8 cellular contexts compared by ENCODE assay signal in the genomic region with DNA sequence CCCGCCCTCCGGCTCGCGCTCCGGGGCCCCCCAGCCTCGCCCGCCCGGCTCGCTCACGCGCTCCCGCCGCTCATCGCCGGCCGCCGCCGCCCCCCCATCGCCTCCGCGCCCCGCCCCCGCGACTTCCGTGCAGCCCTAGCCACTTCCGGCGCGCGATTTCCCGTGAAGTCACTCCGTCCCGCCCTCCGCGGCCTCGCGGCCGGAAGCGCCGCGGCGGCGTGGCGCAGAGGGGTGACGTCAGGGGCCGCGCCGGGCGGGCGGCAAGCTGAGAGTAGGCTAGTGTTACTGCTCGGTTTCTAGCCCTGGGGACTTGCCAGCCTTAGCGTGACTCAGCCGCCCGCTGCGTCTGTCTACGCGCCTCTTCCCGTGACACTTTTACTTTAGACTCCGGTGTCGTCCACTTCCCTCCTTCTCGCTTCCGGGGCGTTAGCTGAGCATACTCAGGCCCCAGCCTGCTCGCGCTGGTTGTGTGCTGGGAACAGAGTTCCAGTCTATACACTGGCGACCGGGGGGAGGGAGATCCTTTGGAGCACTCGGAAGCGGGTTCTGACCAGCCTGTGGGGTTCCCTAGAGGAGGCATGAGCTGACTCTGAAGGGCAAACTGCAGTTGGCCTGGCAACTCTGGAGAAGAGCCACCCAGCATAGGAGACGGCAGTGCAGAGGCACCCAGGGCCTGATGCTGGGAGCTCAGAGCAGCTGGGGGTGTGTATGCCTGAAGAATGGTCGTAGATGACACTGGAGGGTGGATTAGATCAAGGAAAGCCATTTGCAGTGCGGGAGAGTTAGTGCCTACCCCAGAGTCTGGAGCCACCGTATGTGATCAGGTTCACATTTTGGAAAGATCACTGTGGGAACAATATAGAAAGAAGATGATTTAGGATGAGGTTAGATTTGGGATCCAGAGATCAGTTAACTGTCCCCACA. TPM values are rescaled to one million over a fixed set of nuclear protein-coding genes. Genes with fewer than 3 reads are reported as not detected.
A peak's percentile ranks its signal among the peaks of the same experiment; 100 is the strongest.
DNase-seq lines count a peak whose midpoint lies in the region; ATAC-seq lines count a peak whose summit lies in the region.

A gene (minus strand): TSS at position 137 of the 924 bp plus-strand sequence. CDS start 182 bp downstream, outside the sequence.

- H3K4me1 Mint-ChIP-seq in activated CD4-positive, alpha-beta T cell treated with anti-CD3 and anti-CD28 coated beads, Interleukin-2, amount 10 ng/mL, durations not matched to agents 7 days and 5 days: peaks cover 71% of the 10 kb centered on the region

- no peaks in the 10 kb centered on the region for H3K9me3 Mint-ChIP-seq in activated CD4-positive, alpha-beta T cell treated with anti-CD3 and anti-CD28 coated beads, Interleukin-2, amount 10 ng/mL, durations not matched to agents 7 days and 5 days

- H3K4me3 Mint-ChIP-seq in activated CD4-positive, alpha-beta T cell treated with anti-CD3 and anti-CD28 coated beads, Interleukin-2, amount 10 ng/mL, durations not matched to agents 7 days and 5 days: peak within 1 kb of the TSS; percentile 90

- CTCF ChIA-PET in activated CD4-positive, alpha-beta T cell treated with anti-CD3 and anti-CD28 coated beads, Interleukin-2, amount 10 ng/mL, durations not matched to agents 7 days and 5 days (lab: Charles Lee): interaction anchor here (0.7 to 2.3 kb wide), 7 partner anchors 10 to 321 kb away, joined by 3 to 13 read pairs (median 3); a partner anchor contains a TSS

- H3K27me3 Mint-ChIP-seq in activated CD4-positive, alpha-beta T cell treated with anti-CD3 and anti-CD28 coated beads, Interleukin-2, amount 10 ng/mL, durations not matched to agents 7 days and 5 days: no peaks in the 10 kb centered on the region

- ATAC-seq in GM19372 (IDR thresholded peaks at IDR 0.05; ENCODE audit: low read depth, unreplicated experiment) (peak; percentile 81), HG03521 (IDR thresholded peaks at IDR 0.05; ENCODE audit: unreplicated experiment) (peak; percentile 77)

- DNase-seq in C1 segment of cervical spinal cord (lab: John Stamatoyannopoulos, UW): peak; percentile 51 to 97 (median 90)
- peak; percentile 98 for DNase-seq in NCI-H69 (lab: John Stamatoyannopoulos, UW)
- DNase-seq in activated CD4-positive, alpha-beta T cell treated with anti-CD3 and anti-CD28 coated beads, Interleukin-2, amount 10 ng/mL, durations not matched to agents 7 days and 5 days: peak; percentile 95
- DNase-seq in cortex of kidney (lab: John Stamatoyannopoulos, UW): peak; percentile 54
- DNase-seq in left kidney (ENCODE audit: low read depth, low spot score): peak; percentile 97
- peak; percentile 96 for DNase-seq in stimulated activated CD4-positive, alpha-beta T cell treated with anti-CD3 and anti-CD28 coated beads, Interleukin-1b, Interleukin-23, amount 100 ng/mL, for 48 hours

- POLR2A ChIA-PET in activated CD4-positive, alpha-beta T cell treated with anti-CD3 and anti-CD28 coated beads, Interleukin-2, amount 10 ng/mL, durations not matched to agents 7 days and 5 days (lab: Charles Lee): interaction anchor here (0.9 to 1.0 kb wide), 3 partner anchors 26 to 122 kb away, joined by 4 to 8 read pairs (median 4); a partner anchor contains a TSS

- H3K27ac Mint-ChIP-seq in activated CD4-positive, alpha-beta T cell treated with anti-CD3 and anti-CD28 coated beads, Interleukin-2, amount 10 ng/mL, durations not matched to agents 7 days and 5 days: peak within 1 kb of the TSS; percentile 99

- H3K36me3 Mint-ChIP-seq in activated CD4-positive, alpha-beta T cell treated with anti-CD3 and anti-CD28 coated beads, Interleukin-2, amount 10 ng/mL, durations not matched to agents 7 days and 5 days (ENCODE audit: low read depth): peaks cover 35% of the 10 kb centered on the region

RNA-seq across cellular contexts. Expression of the gene that starts here (rescaled TPM):
- total RNA-seq in activated CD4-positive, alpha-beta T cell treated with anti-CD3 and anti-CD28 coated beads, Interleukin-2, amount 10 ng/mL, durations not matched to agents 7 days and 5 days: 10 to 100 TPM; 22.9 to 24.1 TPM

Comparison
In these comparisons a context has a peak if more than half of its experiments do, and no peak if none do; other contexts are left out.
1. Peak in every context shown above with its lines: DNase-seq and ATAC-seq.